ENCODE assay signal across 26 cellular contexts in genomic region chr7:152495867-152496266, GRCh38.
"Had no signal": no experiment of that assay in that cellular context is flagged by ENCODE, and none has a peak within 500 bp of the region (broad histone marks: within the 10 kb centered on the region; RNA-seq: fewer than 3 reads in every experiment).

No MANE protein-coding gene starts in this region.

- H3K9me3 ChIP-seq: suprapubic skin, testis, thoracic aorta, thyroid gland, transverse colon, upper lobe of left lung, upper lobe of right lung, vagina had no signal

- H3K27ac ChIP-seq: stomach, suprapubic skin, testis, thoracic aorta, thyroid gland, tibial artery, tibial nerve, transverse colon, upper lobe of left lung, upper lobe of right lung, uterus, vagina had no signal

- H3K27me3 ChIP-seq: stomach, suprapubic skin, testis, thyroid gland, tibial nerve, transverse colon, upper lobe of left lung, upper lobe of right lung, uterus, vagina had no signal

- H3K36me3 ChIP-seq: stomach, suprapubic skin, thoracic aorta, thyroid gland, tibial artery, tibial nerve, transverse colon, upper lobe of left lung, upper lobe of right lung, uterus, vagina had no signal

- DNase-seq: stimulated activated CD4-positive, alpha-beta T cell treated with anti-CD3 and anti-CD28 coated beads, Interleukin-2, amount 100 ng/mL, for 48 hours; stimulated activated CD4-positive, alpha-beta T cell treated with anti-CD3 and anti-CD28 coated beads, Interleukin-4, amount 100 ng/mL, for 1 hour; stimulated activated CD4-positive, alpha-beta T cell treated with anti-CD3 and anti-CD28 coated beads, Interleukin-4, amount 100 ng/mL, for 24 hours; stimulated activated CD4-positive, alpha-beta T cell treated with anti-CD3 and anti-CD28 coated beads, Interleukin-4, amount 100 ng/mL, for 4 hours; stimulated activated CD8-positive, alpha-beta memory T cell treated with anti-CD3 and anti-CD28 coated beads, Interleukin-4, amount 100 ng/mL, for 48 hours; stimulated activated naive B cell treated with anti-CD40 and anti-IgM and Interleukin-4, amounts not matched to agents 10 μg/mL and 1 μg/mL and 100 μg/mL, for 72 hours; stimulated activated naive CD4-positive, alpha-beta T cell; stimulated activated naive CD4-positive, alpha-beta T cell treated with Interleukin-2 at 50 U/mL for 16 hours; stimulated activated naive CD8-positive, alpha-beta T cell treated with anti-CD3 and anti-CD28 coated beads, Interleukin-15, amount 100 ng/mL, for 72 hours; stimulated activated naive CD8-positive, alpha-beta T cell treated with anti-CD3 and anti-CD28 coated beads, Interleukin-15, Interleukin-2, amounts not matched to agents 100 U/mL and 50 U/mL, for 24 hours; stomach; substantia nigra; testis; thyroid gland; tibial artery; transverse colon; upper lobe of left lung; upper lobe of right lung; uterus had no signal

- ATAC-seq: stimulated activated effector memory CD8-positive, alpha-beta T cell treated with anti-CD3 and anti-CD28 coated beads, Interleukin-12 subunit alpha, Interleukin-12 subunit beta, amount 100 ng/mL, for 72 hours; stimulated activated memory B cell treated with anti-CD40 and anti-IgM and Interleukin-4, amounts not matched to agents 10 μg/mL and 1 μg/mL and 100 μg/mL, for 72 hours; stimulated activated naive B cell treated with anti-CD40 and anti-IgM and Interleukin-4, amounts not matched to agents 10 μg/mL and 1 μg/mL and 100 μg/mL, for 72 hours; stimulated activated naive CD8-positive, alpha-beta T cell treated with anti-CD3 and anti-CD28 coated beads, Interleukin-15, amount 100 ng/mL, for 72 hours; stimulated activated naive CD8-positive, alpha-beta T cell treated with anti-CD3 and anti-CD28 coated beads, Interleukin-15, Interleukin-2, amounts not matched to agents 100 U/mL and 50 U/mL, for 24 hours; upper lobe of right lung had no signal

- H3K4me3 ChIP-seq: stomach, suprapubic skin, testis, thoracic aorta, thyroid gland, tibial artery, tibial nerve, transverse colon, upper lobe of left lung, upper lobe of right lung, uterus, vagina had no signal

- H3K4me1 ChIP-seq: stomach, suprapubic skin, testis, thyroid gland, tibial artery, tibial nerve, transverse colon, upper lobe of left lung, upper lobe of right lung, uterus, vagina had no signal

- FAIRE-seq: urothelium cell line had no signal
